8 cellular contexts compared by ENCODE assay signal in the genomic region with DNA sequence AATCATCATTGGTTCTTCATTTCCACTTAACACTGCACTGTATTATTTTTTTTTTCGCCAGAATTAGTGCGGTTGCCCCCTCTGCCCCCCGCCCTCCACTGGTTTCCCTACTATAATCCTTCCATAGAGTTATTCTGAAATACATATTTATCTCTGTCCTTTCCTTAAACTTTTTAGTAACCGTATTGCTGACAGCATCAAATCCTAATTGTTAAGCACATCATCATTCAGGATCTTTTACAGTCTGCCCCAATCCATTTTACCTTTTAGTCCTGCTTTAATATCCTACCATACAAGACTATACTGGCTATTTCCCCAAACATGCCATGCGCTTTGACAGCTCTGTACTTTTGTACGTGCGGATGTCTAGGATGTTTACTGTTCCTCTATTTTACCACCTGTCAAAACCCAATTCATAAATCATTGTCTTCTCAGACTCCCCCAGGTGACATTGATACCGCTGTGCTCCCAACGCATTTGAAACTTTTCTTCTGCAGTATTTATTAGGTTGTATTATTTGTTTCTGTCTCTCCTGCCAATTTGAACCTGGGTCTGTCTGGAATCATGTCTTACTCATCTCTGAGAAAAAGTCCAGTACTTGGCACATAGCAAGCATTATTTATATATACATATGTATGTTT. TPM values are rescaled to one million over a fixed set of nuclear protein-coding genes. Genes with fewer than 3 reads are reported as not detected.
DNase-seq lines count a peak whose midpoint lies in the region; ATAC-seq and TF ChIP-seq lines count a peak whose summit lies in the region.

No MANE protein-coding gene starts in this region.

- intact Hi-C loops in activated CD4-positive, alpha-beta T cell treated with anti-CD3 and anti-CD28 coated beads for 36 hours (cut with DNase I, micrococcal nuclease): loop anchor here (1.0 to 10.0 kb wide), 7 partner anchors 8 to 1887 kb away; a partner anchor contains a TSS

- 0 out of 2 replicates have a peak, but pooled peaks cover 3% of the 10 kb centered on the region for H3F3A ChIP-seq in OCI-LY1 (ENCODE audit: insufficient read depth, low read length)

- no peaks in the 10 kb centered on the region for H3K9me3 Mint-ChIP-seq in activated CD4-positive, alpha-beta T cell treated with anti-CD3 and anti-CD28 coated beads for 36 hours (ENCODE audit: low read depth)
- H3K9me3 Mint-ChIP-seq in nephron progenitor cell: peaks cover 22% of the 10 kb centered on the region

- peak overlapping the region; percentile 82 for H3K4me2 ChIP-seq in OCI-LY1 (ENCODE audit: low read length)

- H3K27ac Mint-ChIP-seq in activated CD4-positive, alpha-beta T cell treated with anti-CD3 and anti-CD28 coated beads for 36 hours: peak overlapping the region; percentile 99
- peak overlapping the region; percentile 98 for H3K27ac Mint-ChIP-seq in nephron progenitor cell

- H3K4me3 ChIP-seq in OCI-LY1 (ENCODE audit: low read depth, low read length, poor library complexity, severe bottlenecking): peak overlapping the region; percentile 90
- peak overlapping the region; percentile 86 for H3K4me3 ChIP-seq in effector memory CD4-positive, alpha-beta T cell (ENCODE audit: insufficient read depth, low read depth, low read length, poor library complexity, severe bottlenecking)

- peak overlapping the region; percentile 94 for H3K9ac ChIP-seq in OCI-LY1 (ENCODE audit: low read length)

- 0 out of 2 replicates have a peak, but pooled peaks cover 3% of the 10 kb centered on the region for H3K9me3 ChIP-seq in OCI-LY1 (ENCODE audit: low read length)
- H3K9me3 ChIP-seq in effector memory CD4-positive, alpha-beta T cell (ENCODE audit: control insufficient read depth, low read length): no peaks in the 10 kb centered on the region

- H3K27me3 ChIP-seq in OCI-LY1 (ENCODE audit: insufficient read depth, low read length): no peaks in the 10 kb centered on the region
- no peaks in the 10 kb centered on the region for H3K27me3 ChIP-seq in effector memory CD4-positive, alpha-beta T cell (replicated peaks; ENCODE audit: control insufficient read depth, insufficient read depth, low read length, poor library complexity, severe bottlenecking)

- H3K4me1 ChIP-seq in OCI-LY1 (ENCODE audit: insufficient read depth, low read length, severe bottlenecking): peaks cover 65% of the 10 kb centered on the region
- peaks cover 27% of the 10 kb centered on the region for H3K4me1 ChIP-seq in effector memory CD4-positive, alpha-beta T cell (ENCODE audit: control insufficient read depth, insufficient read depth, low read length, poor library complexity, severe bottlenecking)

- H3K36me3 Mint-ChIP-seq in activated CD4-positive, alpha-beta T cell treated with anti-CD3 and anti-CD28 coated beads for 36 hours (ENCODE audit: low read depth): peaks cover 20% of the 10 kb centered on the region
- peaks cover 34% of the 10 kb centered on the region for H3K36me3 Mint-ChIP-seq in nephron progenitor cell (ENCODE audit: low read depth)

- peaks cover 58% of the 10 kb centered on the region for H3K4me1 Mint-ChIP-seq in activated CD4-positive, alpha-beta T cell treated with anti-CD3 and anti-CD28 coated beads for 36 hours
- peaks cover 52% of the 10 kb centered on the region for H3K4me1 Mint-ChIP-seq in nephron progenitor cell

- POLR2A ChIA-PET in activated CD4-positive, alpha-beta T cell treated with anti-CD3 and anti-CD28 coated beads for 36 hours (lab: Charles Lee): no interaction called here

- peaks cover 91% of the 10 kb centered on the region for H3K79me2 ChIP-seq in OCI-LY1 (ENCODE audit: insufficient read depth, low read length)

- DNase-seq in activated CD4-positive, alpha-beta T cell treated with anti-CD3 and anti-CD28 coated beads for 36 hours: peak; percentile 18
- no peak for DNase-seq in activated CD4-positive, alpha-beta T cell treated with anti-CD3 and anti-CD28 coated beads, Interleukin-2, amount 50 U/mL, for 4 hours
- DNase-seq in effector memory CD4-positive, alpha-beta T cell: no peak
- no peak for DNase-seq in nephron progenitor cell
- DNase-seq in GDM1 (lab: John Stamatoyannopoulos, UW): no peak
- no peak for DNase-seq in islet precursor cell

- peak overlapping the region; percentile 98 for H3K4me3 Mint-ChIP-seq in activated CD4-positive, alpha-beta T cell treated with anti-CD3 and anti-CD28 coated beads for 36 hours
- H3K4me3 Mint-ChIP-seq in nephron progenitor cell: peak overlapping the region; percentile 95

- TF ChIP-seq CTCF in OCI-LY1 (IDR thresholded peaks at IDR 0.05; ENCODE audit: low read length) (no peak), nephron progenitor cell (IDR thresholded peaks at IDR 0.05) (no peak)

- H3K36me3 ChIP-seq in OCI-LY1 (ENCODE audit: insufficient read depth, low read length): peaks cover 26% of the 10 kb centered on the region
- H3K36me3 ChIP-seq in effector memory CD4-positive, alpha-beta T cell (ENCODE audit: control insufficient read depth, insufficient read depth, low read length): no peaks in the 10 kb centered on the region

- CTCF ChIA-PET in activated CD4-positive, alpha-beta T cell treated with anti-CD3 and anti-CD28 coated beads for 36 hours (lab: Charles Lee): interaction anchor here (1.2 to 2.2 kb wide), 2 partner anchors 75 to 83 kb away, joined by 6 to 13 read pairs; a partner anchor contains a TSS

- no peaks in the 10 kb centered on the region for H3K9me2 ChIP-seq in OCI-LY1 (ENCODE audit: low read depth, low read length)

- H3K27ac ChIP-seq in OCI-LY1 (ENCODE audit: low read depth, low read length, poor library complexity, severe bottlenecking): peak overlapping the region; percentile 78
- peak overlapping the region; percentile 94 for H3K27ac ChIP-seq in effector memory CD4-positive, alpha-beta T cell (ENCODE audit: insufficient read depth, low read length, poor library complexity, severe bottlenecking)

- H3K27me3 Mint-ChIP-seq in activated CD4-positive, alpha-beta T cell treated with anti-CD3 and anti-CD28 coated beads for 36 hours: no peaks in the 10 kb centered on the region
- H3K27me3 Mint-ChIP-seq in nephron progenitor cell (ENCODE audit: low read depth, poor library complexity): no peaks in the 10 kb centered on the region

- H2AFZ ChIP-seq in OCI-LY1 (ENCODE audit: low read length): no peak overlapping the region

- H4K20me1 ChIP-seq in OCI-LY1 (ENCODE audit: insufficient read depth, low read length): no peaks in the 10 kb centered on the region

- no peak for ATAC-seq in activated CD4-positive, alpha-beta T cell treated with anti-CD3 and anti-CD28 coated beads for 36 hours
- ATAC-seq in GM18520 (IDR thresholded peaks at IDR 0.05; ENCODE audit: unreplicated experiment): no peak

RNA-seq across cellular contexts. Expression of a gene that starts 1.0 kb away (rescaled TPM):
- 10 to 100 TPM; 38.5 to 43.1 TPM for total RNA-seq in activated CD4-positive, alpha-beta T cell treated with anti-CD3 and anti-CD28 coated beads for 36 hours

RNA-seq across cellular contexts. Expression of a gene that starts 1.5 kb away (rescaled TPM):
- total RNA-seq in activated CD4-positive, alpha-beta T cell treated with anti-CD3 and anti-CD28 coated beads for 36 hours: 10 to 100 TPM; 66.3 to 71.5 TPM
